2 cellular contexts compared by ENCODE assay signal in the genomic region with DNA sequence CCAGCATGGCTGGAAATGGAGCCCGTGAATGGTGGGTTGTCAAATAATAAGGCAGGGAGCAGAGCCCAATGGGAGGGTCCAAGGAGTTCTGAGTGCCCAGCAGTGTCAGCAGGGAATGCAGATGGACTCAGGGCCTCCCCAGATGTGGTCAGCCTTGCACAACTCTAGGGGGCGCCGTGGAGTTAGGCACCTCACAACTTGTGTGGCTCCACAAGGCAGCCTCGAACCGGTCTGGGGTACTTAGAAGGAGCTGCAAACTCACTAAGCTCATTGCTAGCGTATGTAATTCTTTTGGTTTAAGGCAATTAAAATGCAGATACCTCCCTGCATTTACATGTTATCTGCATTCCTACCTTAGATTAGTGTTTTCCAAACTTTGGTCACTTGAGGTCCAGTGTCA.
TF ChIP-seq lines count a peak whose summit lies in the region.

No MANE protein-coding gene starts in this region.

TF ChIP-seq in HCT116, 20 proteins besides CTCF, POLR2A, EP300 and RAD21:
- TF ChIP-seq CBX3 (IDR thresholded peaks at IDR 0.05; ENCODE audit: low read depth): 0 out of 2 replicates have a peak, but pooled peaks have one; percentile 46
- TF ChIP-seq SP1 (IDR thresholded peaks at IDR 0.05; ENCODE audit: low read depth): no peak
- TF ChIP-seq EZH2 (IDR thresholded peaks at IDR 0.05): no peak
- TF ChIP-seq, protein P1, sequence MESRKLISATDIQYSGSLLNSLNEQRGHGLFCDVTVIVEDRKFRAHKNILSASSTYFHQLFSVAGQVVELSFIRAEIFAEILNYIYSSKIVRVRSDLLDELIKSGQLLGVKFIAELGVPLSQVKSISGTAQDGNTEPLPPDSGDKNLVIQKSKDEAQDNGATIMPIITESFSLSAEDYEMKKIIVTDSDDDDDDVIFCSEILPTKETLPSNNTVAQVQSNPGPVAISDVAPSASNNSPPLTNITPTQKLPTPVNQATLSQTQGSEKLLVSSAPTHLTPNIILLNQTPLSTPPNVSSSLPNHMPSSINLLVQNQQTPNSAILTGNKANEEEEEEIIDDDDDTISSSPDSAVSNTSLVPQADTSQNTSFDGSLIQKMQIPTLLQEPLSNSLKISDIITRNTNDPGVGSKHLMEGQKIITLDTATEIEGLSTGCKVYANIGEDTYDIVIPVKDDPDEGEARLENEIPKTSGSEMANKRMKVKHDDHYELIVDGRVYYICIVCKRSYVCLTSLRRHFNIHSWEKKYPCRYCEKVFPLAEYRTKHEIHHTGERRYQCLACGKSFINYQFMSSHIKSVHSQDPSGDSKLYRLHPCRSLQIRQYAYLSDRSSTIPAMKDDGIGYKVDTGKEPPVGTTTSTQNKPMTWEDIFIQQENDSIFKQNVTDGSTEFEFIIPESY (IDR thresholded peaks at IDR 0.05; ENCODE audit: extremely low read depth, insufficient replicate concordance, low read length): no peak
- no peak for TF ChIP-seq ZNF274 (IDR thresholded peaks at IDR 0.05; ENCODE audit: low read depth, low read length)
- TF ChIP-seq, protein P2, sequence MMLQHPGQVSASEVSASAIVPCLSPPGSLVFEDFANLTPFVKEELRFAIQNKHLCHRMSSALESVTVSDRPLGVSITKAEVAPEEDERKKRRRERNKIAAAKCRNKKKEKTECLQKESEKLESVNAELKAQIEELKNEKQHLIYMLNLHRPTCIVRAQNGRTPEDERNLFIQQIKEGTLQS (IDR thresholded peaks at IDR 0.05): no peak
- TF ChIP-seq ELF1 (IDR thresholded peaks at IDR 0.05; ENCODE audit: borderline replicate concordance, low read depth): no peak
TF ChIP-seq in HCT116: peak in this region for 1.

TF ChIP-seq in GM12878, 131 proteins besides CTCF, POLR2A, EP300 and RAD21:
- TF ChIP-seq, protein P3, sequence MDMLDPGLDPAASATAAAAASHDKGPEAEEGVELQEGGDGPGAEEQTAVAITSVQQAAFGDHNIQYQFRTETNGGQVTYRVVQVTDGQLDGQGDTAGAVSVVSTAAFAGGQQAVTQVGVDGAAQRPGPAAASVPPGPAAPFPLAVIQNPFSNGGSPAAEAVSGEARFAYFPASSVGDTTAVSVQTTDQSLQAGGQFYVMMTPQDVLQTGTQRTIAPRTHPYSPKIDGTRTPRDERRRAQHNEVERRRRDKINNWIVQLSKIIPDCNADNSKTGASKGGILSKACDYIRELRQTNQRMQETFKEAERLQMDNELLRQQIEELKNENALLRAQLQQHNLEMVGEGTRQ (IDR thresholded peaks at IDR 0.05; ENCODE audit: borderline replicate concordance, low read depth, low read length): no peak
- TF ChIP-seq CBX3 (IDR thresholded peaks at IDR 0.05; ENCODE audit: borderline replicate concordance, low read depth): no peak
- no peak for TF ChIP-seq IKZF2 (IDR thresholded peaks at IDR 0.05)
- TF ChIP-seq, protein P4, sequence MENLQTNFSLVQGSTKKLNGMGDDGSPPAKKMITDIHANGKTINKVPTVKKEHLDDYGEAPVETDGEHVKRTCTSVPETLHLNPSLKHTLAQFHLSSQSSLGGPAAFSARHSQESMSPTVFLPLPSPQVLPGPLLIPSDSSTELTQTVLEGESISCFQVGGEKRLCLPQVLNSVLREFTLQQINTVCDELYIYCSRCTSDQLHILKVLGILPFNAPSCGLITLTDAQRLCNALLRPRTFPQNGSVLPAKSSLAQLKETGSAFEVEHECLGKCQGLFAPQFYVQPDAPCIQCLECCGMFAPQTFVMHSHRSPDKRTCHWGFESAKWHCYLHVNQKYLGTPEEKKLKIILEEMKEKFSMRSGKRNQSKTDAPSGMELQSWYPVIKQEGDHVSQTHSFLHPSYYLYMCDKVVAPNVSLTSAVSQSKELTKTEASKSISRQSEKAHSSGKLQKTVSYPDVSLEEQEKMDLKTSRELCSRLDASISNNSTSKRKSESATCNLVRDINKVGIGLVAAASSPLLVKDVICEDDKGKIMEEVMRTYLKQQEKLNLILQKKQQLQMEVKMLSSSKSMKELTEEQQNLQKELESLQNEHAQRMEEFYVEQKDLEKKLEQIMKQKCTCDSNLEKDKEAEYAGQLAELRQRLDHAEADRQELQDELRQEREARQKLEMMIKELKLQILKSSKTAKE (IDR thresholded peaks at IDR 0.05; ENCODE audit: low read depth, poor library complexity, severe bottlenecking): no peak
- no peak for TF ChIP-seq SUZ12 (IDR thresholded peaks at IDR 0.05; ENCODE audit: unreplicated experiment)
- TF ChIP-seq, protein P5, sequence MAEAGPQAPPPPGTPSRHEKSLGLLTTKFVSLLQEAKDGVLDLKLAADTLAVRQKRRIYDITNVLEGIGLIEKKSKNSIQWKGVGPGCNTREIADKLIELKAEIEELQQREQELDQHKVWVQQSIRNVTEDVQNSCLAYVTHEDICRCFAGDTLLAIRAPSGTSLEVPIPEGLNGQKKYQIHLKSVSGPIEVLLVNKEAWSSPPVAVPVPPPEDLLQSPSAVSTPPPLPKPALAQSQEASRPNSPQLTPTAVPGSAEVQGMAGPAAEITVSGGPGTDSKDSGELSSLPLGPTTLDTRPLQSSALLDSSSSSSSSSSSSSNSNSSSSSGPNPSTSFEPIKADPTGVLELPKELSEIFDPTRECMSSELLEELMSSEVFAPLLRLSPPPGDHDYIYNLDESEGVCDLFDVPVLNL (IDR thresholded peaks at IDR 0.05; ENCODE audit: low read depth, low read length): no peak
- TF ChIP-seq CREB1 (IDR thresholded peaks at IDR 0.05; ENCODE audit: low read depth): no peak
- TF ChIP-seq WRNIP1 (IDR thresholded peaks at IDR 0.05; ENCODE audit: borderline replicate concordance, low read depth, low read length): no peak
- no peak for TF ChIP-seq PAX8 (IDR thresholded peaks at IDR 0.05)
- TF ChIP-seq GABPA (IDR thresholded peaks at IDR 0.05; ENCODE audit: low read depth): no peak
- TF ChIP-seq RBBP5 (conservative IDR thresholded peaks at IDR 0.05): no peak
- TF ChIP-seq TCF12 (IDR thresholded peaks at IDR 0.05; ENCODE audit: low read depth, low read length): no peak
- no peak for TF ChIP-seq ASH2L (IDR thresholded peaks at IDR 0.05; ENCODE audit: borderline replicate concordance, low read depth)
- TF ChIP-seq STAT3 (IDR thresholded peaks at IDR 0.05; ENCODE audit: low read depth, low read length): no peak
